ENCODE assay signal across 22 cellular contexts in the genomic region with DNA sequence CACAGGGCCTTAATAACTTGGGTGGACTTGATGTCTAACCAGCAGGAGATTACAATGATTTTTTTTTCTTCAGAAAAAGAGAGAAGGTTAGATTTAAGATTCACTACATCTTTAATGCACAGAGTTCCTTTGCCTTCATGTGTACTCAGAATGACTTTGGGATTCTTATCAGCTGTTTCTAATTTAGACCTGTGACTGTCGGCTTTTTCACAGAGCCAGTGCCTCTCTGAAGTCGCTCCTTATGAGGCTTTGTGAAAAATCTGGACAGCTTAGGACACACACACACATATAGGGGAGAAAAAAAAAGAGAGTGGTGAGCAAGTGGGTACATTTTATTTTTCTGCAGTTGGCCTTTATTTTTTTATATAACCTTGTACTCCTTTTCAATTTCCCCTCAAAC.
DNase-seq lines count a peak whose midpoint lies in the region; ATAC-seq and TF ChIP-seq lines count a peak whose summit lies in the region.
"Had no signal": no experiment of that assay in that cellular context is flagged by ENCODE, and none has a peak within 500 bp of the region (broad histone marks: within the 10 kb centered on the region; RNA-seq: fewer than 3 reads in every experiment).

No MANE protein-coding gene starts in this region.

- peaks cover 54% of the 10 kb centered on the region for H3K4me1 ChIP-seq in BLaER1
- no peaks in the 10 kb centered on the region for H3K4me1 ChIP-seq in right cardiac atrium (ENCODE audit: control insufficient read depth, insufficient read depth, low read length)
- no peaks in the 10 kb centered on the region for H3K4me1 ChIP-seq in breast epithelium
- H3K4me1 ChIP-seq: BE2C had no signal

- no peak overlapping the region for H3K27ac ChIP-seq in BLaER1
- H3K27ac ChIP-seq in WERI-Rb-1: peak overlapping the region; percentile 83
- no peak overlapping the region for H3K27ac ChIP-seq in right cardiac atrium (ENCODE audit: low read length)
- no peak overlapping the region for H3K27ac ChIP-seq in breast epithelium

- WGBS in right cardiac atrium: 29% methylated on average over 2 of the region's 2 CpGs

- TF ChIP-seq POLR2A in breast epithelium (IDR thresholded peaks at IDR 0.05): no peak

- H3K27me3 ChIP-seq in BLaER1: no peaks in the 10 kb centered on the region
- H3K27me3 ChIP-seq in WERI-Rb-1 (ENCODE audit: insufficient read depth, low read depth, severe bottlenecking): no peaks in the 10 kb centered on the region
- H3K27me3 ChIP-seq in right cardiac atrium (ENCODE audit: control insufficient read depth, insufficient read depth): no peaks in the 10 kb centered on the region
- no peaks in the 10 kb centered on the region for H3K27me3 ChIP-seq in breast epithelium
- H3K27me3 ChIP-seq: BE2C had no signal

- H3K4me3 ChIP-seq in BLaER1: no peak overlapping the region
- no peak overlapping the region; the same call in 1 of the 2 replicates for H3K4me3 ChIP-seq in WERI-Rb-1 (ENCODE audit: low read depth, low read length)
- H3K4me3 ChIP-seq in right cardiac atrium (ENCODE audit: low read length): no peak overlapping the region
- H3K4me3 ChIP-seq in breast epithelium: no peak overlapping the region
- H3K4me3 ChIP-seq: GM23338 had no signal

- intact Hi-C loops in right cardiac atrium (cut with DNase I): no loop called here
- intact Hi-C loops in breast epithelium (cut with DNase I; ENCODE audit: low total_unique reads): no loop called here

- TF ChIP-seq CTCF in WERI-Rb-1 (IDR thresholded peaks at IDR 0.05; ENCODE audit: low read depth, low read length): no peak
- TF ChIP-seq CTCF in breast epithelium (IDR thresholded peaks at IDR 0.05): no peak

- peak overlapping the region; percentile 20; the same call in 1 of the 2 replicates for H3K4me2 ChIP-seq in BLaER1
- H3K4me2 ChIP-seq: GM23338 had no signal

- H3K9me3 ChIP-seq in BLaER1: peaks cover 45% of the 10 kb centered on the region
- H3K9me3 ChIP-seq in WERI-Rb-1 (ENCODE audit: severe bottlenecking): no peaks in the 10 kb centered on the region
- H3K9me3 ChIP-seq in right cardiac atrium (ENCODE audit: control insufficient read depth, low read length): no peaks in the 10 kb centered on the region
- H3K9me3 ChIP-seq in breast epithelium: no peaks in the 10 kb centered on the region
- H3K9me3 ChIP-seq: BE2C had no signal

- DNase-seq in NCI-H82 (lab: John Stamatoyannopoulos, UW) (peak; percentile 79), WERI-Rb-1 (no peak), right cardiac atrium (no peak), SW480 (ENCODE audit: low spot score) (no peak), GM03348 (ENCODE audit: low spot score) (no peak), breast epithelium (ENCODE audit: low spot score in 2 of 2) (no peak)
- DNase-seq in stimulated activated CD4-positive, alpha-beta T cell treated with anti-CD3 and anti-CD28 coated beads, Interleukin-15, amount 100 ng/mL, for 24 hours: no peak
- DNase-seq: BE2C, DMS153, DND-41, H9, Karpas-422, NCI-H1092, NCI-H1436 treated with DMSO at 0.1 percent for 48 hours, NCI-H187 treated with DMSO at 0.1 percent for 48 hours, NCI-H345, NCI-H510A treated with DMSO at 0.1 percent for 48 hours, PC-3, SHP77 had no signal

- H3K9ac ChIP-seq in BLaER1: no peak overlapping the region

- peak; percentile 47 to 54 for ATAC-seq in right cardiac atrium
- ATAC-seq: GM23338, HepG2, PC-3 had no signal

- H4K20me1 ChIP-seq in BLaER1: no peaks in the 10 kb centered on the region

- H3K36me3 ChIP-seq in BLaER1: no peaks in the 10 kb centered on the region
- H3K36me3 ChIP-seq in WERI-Rb-1: no peaks in the 10 kb centered on the region
- no peaks in the 10 kb centered on the region for H3K36me3 ChIP-seq in breast epithelium
- H3K36me3 ChIP-seq: BE2C had no signal
